In the genomic region with DNA sequence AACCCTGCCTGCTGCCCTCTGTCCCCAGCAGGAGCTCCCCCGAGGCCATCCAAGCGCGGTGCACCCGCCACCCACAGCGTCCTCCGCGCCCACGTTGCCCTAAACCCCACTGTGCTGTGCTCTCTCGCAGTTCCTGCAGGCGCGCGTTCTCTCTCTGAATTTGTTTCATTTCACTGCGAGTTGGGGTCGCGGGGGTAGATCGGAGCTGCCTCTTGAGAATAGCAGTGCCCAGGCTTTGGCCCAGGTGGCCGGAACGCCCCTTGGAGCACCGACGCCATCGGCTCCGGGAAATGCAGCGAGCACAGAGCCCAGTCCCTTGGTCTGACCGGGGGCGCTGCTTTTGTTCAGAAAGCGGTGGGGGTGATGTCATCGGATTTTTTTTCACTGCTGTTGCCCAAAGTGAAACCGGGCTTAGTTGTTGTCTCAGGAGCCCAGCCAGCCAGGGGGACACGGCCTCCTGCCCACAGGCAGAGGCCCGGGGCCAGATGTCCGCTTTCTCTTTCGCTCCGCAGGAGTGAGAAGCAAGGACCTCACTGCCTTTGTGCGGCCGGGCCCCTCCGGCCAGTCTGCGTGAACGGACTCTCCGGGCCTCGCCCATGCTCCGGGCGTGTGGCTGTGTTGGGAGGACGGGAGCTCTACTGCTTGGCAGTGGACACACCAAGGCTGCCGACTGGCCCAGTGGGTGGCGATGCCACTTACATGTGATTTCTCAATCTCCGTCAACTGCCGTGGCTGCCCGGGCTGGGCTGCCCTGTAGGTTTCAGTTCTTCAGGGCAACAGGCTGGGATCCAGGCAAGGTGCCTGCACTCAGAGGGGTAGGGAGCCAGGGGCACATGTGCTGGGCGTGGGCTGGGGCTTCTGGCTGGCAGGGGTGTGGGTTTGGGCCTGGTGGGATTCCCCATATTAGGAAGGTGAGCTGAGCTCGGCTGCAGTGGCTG, we compare ENCODE assay signal across 8 cellular contexts. TPM values are rescaled to one million over a fixed set of nuclear protein-coding genes. Genes with fewer than 3 reads are reported as not detected.
DNase-seq lines count a peak whose midpoint lies in the region; TF ChIP-seq lines count a peak whose summit lies in the region.

No MANE protein-coding gene starts in this region.

- WGBS in GM23248 (ENCODE audit: low coverage in 1 of 2, low lambda C conversion rate in 2 of 2, missing lambda C conversion rate in 2 of 2), 2 experiments, result 2 to 3% methylated on average over 47 to 48 of the region's 50 CpGs

- H3K27ac ChIP-seq in GM23248, result peak overlapping the region; percentile 97
- H3K27ac ChIP-seq in subcutaneous abdominal adipose tissue (ENCODE audit: low read depth, low read length), result peak overlapping the region; percentile 93

- in situ Hi-C loops in GM23248 (cut with MboI), result no loop called here

- peak overlapping the region; percentile 96 for H3K4me2 ChIP-seq in GM23248 (ENCODE audit: unreplicated experiment)

- DNase-seq in EL (peak; percentile 94), GM23248 (peak; percentile 96), NCI-H1092 (lab: John Stamatoyannopoulos, UW) (peak; percentile 53), activated T-cell treated with anti-CD3 and anti-CD28 coated beads for 48 hours (ENCODE audit: low read depth) (peak; percentile 46), epithelial cell of proximal tubule (ENCODE audit: low read depth) (peak; percentile 48)
- no peak for DNase-seq in NK-92 treated with Interleukin-12 subunit alpha and Interleukin-12 subunit beta, amount 100 ng/mL, for 24 hours (lab: John Stamatoyannopoulos, UW)

- no peaks in the 10 kb centered on the region; the same call in 1 of the 2 replicates for H4K20me1 ChIP-seq in GM23248 (ENCODE audit: insufficient read depth)

- H3K9ac ChIP-seq in GM23248 (peak overlapping the region; percentile 93), mucosa of stomach (ENCODE audit: low read length) (peak overlapping the region; percentile 87), subcutaneous abdominal adipose tissue (ENCODE audit: low read length in 5 of 5) (peak overlapping the region; percentile 77 to 93 (median 85))

- H3K79me2 ChIP-seq in GM23248 (ENCODE audit: insufficient read depth), result peaks cover 93% of the 10 kb centered on the region

- H2AFZ ChIP-seq in GM23248, result 0 out of 2 replicates have a peak overlapping the region, but pooled peaks have one; percentile 2

- H3K4me1 ChIP-seq in GM23248 (ENCODE audit: insufficient read depth) (peaks cover 12% of the 10 kb centered on the region), mucosa of stomach (ENCODE audit: control insufficient read depth, insufficient read depth, low read length) (peaks cover 23% of the 10 kb centered on the region), subcutaneous abdominal adipose tissue (ENCODE audit: control insufficient read depth in 5 of 5, insufficient read depth in 5 of 5, low read length in 5 of 5) (peaks cover 8 to 61% (median 36%) of the 10 kb centered on the region in 5 donors)

- TF ChIP-seq CTCF in epithelial cell of proximal tubule (conservative IDR thresholded peaks at IDR 0.05; ENCODE audit: low read depth, low read length), result no peak

- H3K9me3 ChIP-seq in GM23248 (ENCODE audit: low read depth) (no peaks in the 10 kb centered on the region), mucosa of stomach (ENCODE audit: control insufficient read depth, low read length) (no peaks in the 10 kb centered on the region), subcutaneous abdominal adipose tissue (ENCODE audit: control insufficient read depth in 5 of 5, low read length in 5 of 5) (no peaks in the 10 kb centered on the region)

- H3K36me3 ChIP-seq in GM23248 (ENCODE audit: low read depth), result no peaks in the 10 kb centered on the region; the same call in 1 of the 2 replicates
- H3K36me3 ChIP-seq in mucosa of stomach (ENCODE audit: control insufficient read depth, insufficient read depth, low read length), result no peaks in the 10 kb centered on the region
- H3K36me3 ChIP-seq in subcutaneous abdominal adipose tissue (ENCODE audit: control insufficient read depth in 5 of 5, insufficient read depth in 5 of 5, low read length in 5 of 5), result peaks cover 0 to 12% (median 9%) of the 10 kb centered on the region in 5 donors

- no peaks in the 10 kb centered on the region for H3K9me2 ChIP-seq in GM23248 (ENCODE audit: insufficient read depth)

- H3K4me3 ChIP-seq in GM23248, result peak overlapping the region; percentile 72
- H3K4me3 ChIP-seq in epithelial cell of proximal tubule (ENCODE audit: low read depth, low read length), result peak overlapping the region; percentile 51
- peak overlapping the region; percentile 28 for H3K4me3 ChIP-seq in mucosa of stomach (ENCODE audit: low read length)
- H3K4me3 ChIP-seq in subcutaneous abdominal adipose tissue (ENCODE audit: low read depth in 1 of 5, low read length in 5 of 5), result peak overlapping the region; percentile 68 to 79 (median 73)

- H3K27me3 ChIP-seq in GM23248 (replicated peaks; ENCODE audit: insufficient read depth), result no peaks in the 10 kb centered on the region
- H3K27me3 ChIP-seq in mucosa of stomach (ENCODE audit: control insufficient read depth, insufficient read depth, low read length), result no peaks in the 10 kb centered on the region
- no peaks in the 10 kb centered on the region for H3K27me3 ChIP-seq in subcutaneous abdominal adipose tissue (ENCODE audit: control insufficient read depth in 5 of 5, insufficient read depth in 4 of 5, low read length in 5 of 5)

- H3F3A ChIP-seq in GM23248 (ENCODE audit: insufficient read depth), result peaks cover 19% of the 10 kb centered on the region

RNA-seq across cellular contexts. Expression of a gene that starts 43.2 kb away (rescaled TPM):
- 16.4 and 21.4 TPM in 2 replicates for total RNA-seq in GM23248 (2014; rRNA removed; shearing (Covaris generic))
- 7.4 and 8.5 TPM in 2 replicates for polyA plus RNA-seq in GM23248 (2016; fragmentation: Nextera tagmentation; extraction: Ambion mirVana)
- 24.4 and 30.4 TPM in 2 replicates for total RNA-seq in epithelial cell of proximal tubule

RNA-seq across cellular contexts. Expression of a gene that starts 50.1 kb away (rescaled TPM):
- 44.5 and 48.7 TPM in 2 replicates for total RNA-seq in GM23248 (2014; rRNA removed; shearing (Covaris generic))
- polyA plus RNA-seq in GM23248 (2016; fragmentation: Nextera tagmentation; extraction: Ambion mirVana), result 31.1 and 31.2 TPM in 2 replicates
- total RNA-seq in epithelial cell of proximal tubule, result 21.1 and 21.4 TPM in 2 replicates
